Comparison of ENCODE assay signal across 8 cellular contexts in genomic region chr16:67481561-67482259, GRCh38. TPM values are rescaled to one million over a fixed set of nuclear protein-coding genes. Genes with fewer than 3 reads are reported as not detected.
A peak's percentile ranks its signal among the peaks of the same experiment; 100 is the strongest.
DNase-seq lines count a peak whose midpoint lies in the region; ATAC-seq and TF ChIP-seq lines count a peak whose summit lies in the region.

No MANE protein-coding gene starts in this region.

- peaks cover 30% of the 10 kb centered on the region for H3K79me2 ChIP-seq in GM23338 (replicated peaks; ENCODE audit: insufficient read depth)
- peaks cover 41% of the 10 kb centered on the region for H3K79me2 ChIP-seq in PC-3 (ENCODE audit: low read length)

- H3K9me3 ChIP-seq in PC-3 (ENCODE audit: low read length) (no peaks in the 10 kb centered on the region), iPS-15b (ENCODE audit: control insufficient read depth, insufficient read depth, low read length) (no peaks in the 10 kb centered on the region), spleen (no peaks in the 10 kb centered on the region)

- peak overlapping the region; percentile 94 for H3K27ac Mint-ChIP-seq in GM23338

- DNase-seq in Ammon's horn (ENCODE audit: low spot score) (peak; percentile 49), GM23338 (ENCODE audit: low spot score) (peak; percentile 41), PC-3 (no peak), spleen (peak; percentile 88), NCI-H774 (lab: John Stamatoyannopoulos, UW) (no peak), NCI-H2029 treated with DMSO at 0.1 percent for 48 hours (lab: John Stamatoyannopoulos, UW) (no peak)

- 2 to 5% (median 3%) methylated on average over 17 of the region's 17 CpGs for WGBS in spleen, 5 donors

- intact Hi-C loops in PC-3 (cut with micrococcal nuclease), result no loop called here
- intact Hi-C loops in spleen (cut with DNase I; ENCODE audit: low total_unique reads), result no loop called here

- no peaks in the 10 kb centered on the region for H3K36me3 ChIP-seq in GM23338 (ENCODE audit: insufficient read depth)
- H3K36me3 ChIP-seq in PC-3 (ENCODE audit: low read depth, low read length), result no peaks in the 10 kb centered on the region
- no peaks in the 10 kb centered on the region for H3K36me3 ChIP-seq in iPS-15b (ENCODE audit: control insufficient read depth, insufficient read depth, low read length)
- H3K36me3 ChIP-seq in spleen, result peaks cover 0 to 37% (median 16%) of the 10 kb centered on the region in 6 donors

- H3K4me1 ChIP-seq in GM23338 (ENCODE audit: insufficient read depth) (peaks cover 7% of the 10 kb centered on the region), PC-3 (ENCODE audit: insufficient read depth, low read length) (peaks cover 7% of the 10 kb centered on the region; the same call in 1 of the 2 replicates), iPS-15b (ENCODE audit: control insufficient read depth, insufficient read depth, low read length) (peaks cover 4% of the 10 kb centered on the region), spleen (peaks cover 26 to 91% (median 77%) of the 10 kb centered on the region in 6 donors)

- TSS peak; percentile 89 for BruUV-seq in PC-3 (replicated peaks; lab: Mats Ljungman, UMichigan)

- H3K4me1 Mint-ChIP-seq in GM23338, result peaks cover 5% of the 10 kb centered on the region; the same call in 2 of the 3 replicates

- H3K27me3 Mint-ChIP-seq in GM23338 (ENCODE audit: insufficient read depth, low read depth, poor library complexity), result peaks cover 31% of the 10 kb centered on the region

- H2AFZ ChIP-seq in GM23338 (peak overlapping the region; percentile 99), PC-3 (ENCODE audit: low read length) (peak overlapping the region; percentile 82)

- H3K4me3 Mint-ChIP-seq in GM23338, result peak overlapping the region; percentile 100

- H3F3A ChIP-seq in GM23338 (replicated peaks; ENCODE audit: low read depth) (0 out of 2 replicates have a peak, but pooled peaks cover 6% of the 10 kb centered on the region), PC-3 (ENCODE audit: low read length, unreplicated experiment) (no peaks in the 10 kb centered on the region)

- peak overlapping the region; percentile 57 for H3K4me3 ChIP-seq in GM23338
- peak overlapping the region; percentile 60 for H3K4me3 ChIP-seq in PC-3 (ENCODE audit: low read length)
- H3K4me3 ChIP-seq in iPS-15b (ENCODE audit: low read depth, low read length), result peak overlapping the region; percentile 73
- peak overlapping the region; percentile 67 to 99 (median 88) for H3K4me3 ChIP-seq in spleen

- CTCF ChIA-PET in PC-3 (lab: Charles Lee), result interaction anchor here (1.8 kb wide), 1 partner anchor 39 kb away, joined by 9 read pairs; no protein-coding TSS in a partner anchor

- POLR2A ChIA-PET in PC-3 (lab: Charles Lee; ENCODE audit: unreplicated experiment), result interaction anchor here (0.5 to 0.6 kb wide), 2 partner anchors 593 to 755 kb away, joined by 3 to 6 read pairs; no protein-coding TSS in a partner anchor

- H4K20me1 ChIP-seq in GM23338 (replicated peaks; ENCODE audit: insufficient read depth) (peaks cover 7% of the 10 kb centered on the region), PC-3 (ENCODE audit: low read length) (no peaks in the 10 kb centered on the region)

- H3K27ac ChIP-seq in GM23338 (ENCODE audit: low read depth) (peak overlapping the region; percentile 84; the same call in 1 of the 2 replicates), PC-3 (ENCODE audit: low read length) (no peak overlapping the region), angular gyrus (ENCODE audit: low read depth, low read length) (peak overlapping the region; percentile 95), spleen (peak overlapping the region; percentile 91 to 99 (median 95))

- H3K9ac ChIP-seq in PC-3 (ENCODE audit: low read length) (peak overlapping the region; percentile 47), iPS-15b (ENCODE audit: low read depth, low read length) (peak overlapping the region; percentile 94)

- H3K9me2 ChIP-seq in GM23338 (ENCODE audit: insufficient read depth), result no peaks in the 10 kb centered on the region
- no peaks in the 10 kb centered on the region for H3K9me2 ChIP-seq in PC-3 (replicated peaks; ENCODE audit: low read length)

- peak; percentile 35 for ATAC-seq in GM23338
- ATAC-seq in PC-3, result no peak

- no peak for TF ChIP-seq CTCF in GM23338 (conservative IDR thresholded peaks at IDR 0.05; ENCODE audit: low read depth in 2 of 2)
- TF ChIP-seq CTCF in PC-3 (conservative IDR thresholded peaks at IDR 0.05; ENCODE audit: low read depth, low read length), result no peak
- no peak for TF ChIP-seq CTCF in spleen (IDR thresholded peaks at IDR 0.05 in 8 of 11, conservative IDR thresholded peaks at IDR 0.05 in 3 of 11)

- no peaks in the 10 kb centered on the region for H3K9me3 Mint-ChIP-seq in GM23338

- no peaks in the 10 kb centered on the region for H3K36me3 Mint-ChIP-seq in GM23338 (ENCODE audit: low read depth)

- TF ChIP-seq POLR2A in spleen (IDR thresholded peaks at IDR 0.05), result no peak

- H3K4me2 ChIP-seq in GM23338 (peak overlapping the region; percentile 80), PC-3 (ENCODE audit: low read length) (peak overlapping the region; percentile 86)

- H3K27me3 ChIP-seq in GM23338 (ENCODE audit: insufficient read depth) (peaks cover 12% of the 10 kb centered on the region), PC-3 (ENCODE audit: low read length) (no peaks in the 10 kb centered on the region), iPS-15b (ENCODE audit: control insufficient read depth, insufficient read depth, low read length) (peaks cover 4% of the 10 kb centered on the region), spleen (replicated peaks in 1 of 7) (no peaks in the 10 kb centered on the region)

TF ChIP-seq in GM23338, 12 proteins besides CTCF, POLR2A, EP300 and RAD21:
- TF ChIP-seq ZNF331 (CRISPR knock-in tag; IDR thresholded peaks at IDR 0.05; ENCODE audit: low read depth), result no peak
- no peak for TF ChIP-seq POLR2AphosphoS5 (IDR thresholded peaks at IDR 0.05; ENCODE audit: low read depth)
- no peak for TF ChIP-seq JUNB (IDR thresholded peaks at IDR 0.05; ENCODE audit: unreplicated experiment)
- TF ChIP-seq EZH2phosphoT487 (IDR thresholded peaks at IDR 0.05; ENCODE audit: unreplicated experiment), result no peak
- no peak for TF ChIP-seq ETS1 (IDR thresholded peaks at IDR 0.05)
- no peak for TF ChIP-seq CREB1 (CRISPR knock-in tag; IDR thresholded peaks at IDR 0.05; ENCODE audit: low read depth)
- no peak for TF ChIP-seq ZNF114 (CRISPR knock-in tag; IDR thresholded peaks at IDR 0.05)
- no peak for TF ChIP-seq REST (IDR thresholded peaks at IDR 0.05; ENCODE audit: unreplicated experiment)
TF ChIP-seq in GM23338: peak in this region for 0.

RNA-seq across cellular contexts. Expression of gene ATP6V0D1, which starts 0.8 kb away (rescaled TPM):
- total RNA-seq in GM23338 (2014; rRNA removed; shearing (Covaris generic)), result 68.7 and 69.4 TPM in 2 replicates
- polyA plus RNA-seq in GM23338 (2016; fragmentation: Nextera tagmentation; extraction: Ambion mirVana) (19.5 and 20.6 TPM in 2 replicates), spleen (10 to 100 TPM; 37.3 to 68.6 (median 40.1) TPM)
- total RNA-seq in PC-3 (2014; rRNA removed) (65.5 and 76.6 TPM in 2 replicates), spleen (100 to 1,000 TPM in 5 of 7 donors, 10 to 100 TPM in 2; 97.5 to 133 (median 114) TPM)

RNA-seq across cellular contexts. Expression of gene AGRP, which starts 1.6 kb away (rescaled TPM):
- not detected in 2 replicates for total RNA-seq in GM23338 (2014; rRNA removed; shearing (Covaris generic))
- polyA plus RNA-seq in GM23338 (2016; fragmentation: Nextera tagmentation; extraction: Ambion mirVana), result not detected in 2 replicates
- not detected in 2 replicates for total RNA-seq in PC-3 (2014; rRNA removed)
- total RNA-seq in spleen, result under 1 TPM in 1 of 7 donors, not detected in 6; 0.91 TPM
- under 1 TPM; 0.15 to 0.30 (median 0.22) TPM for polyA plus RNA-seq in spleen

RNA-seq across cellular contexts. Expression of gene RIPOR1, which starts 46.9 kb away (rescaled TPM):
- 7.4 and 22.4 TPM in 2 replicates for total RNA-seq in GM23338 (2014; rRNA removed; shearing (Covaris generic))
- polyA plus RNA-seq in GM23338 (2016; fragmentation: Nextera tagmentation; extraction: Ambion mirVana), result 6.8 and 7.6 TPM in 2 replicates
- total RNA-seq in PC-3 (2014; rRNA removed), result 14.8 and 30.8 TPM in 2 replicates
- total RNA-seq in spleen, result 100 to 1,000 TPM; 114 to 242 (median 188) TPM
- 10 to 100 TPM; 29.9 to 84.7 (median 69.9) TPM for polyA plus RNA-seq in spleen

RNA-seq across cellular contexts. Expression of gene HSD11B2, which starts 50.8 kb away (rescaled TPM):
- 23.0 and 25.1 TPM in 2 replicates for total RNA-seq in GM23338 (2014; rRNA removed; shearing (Covaris generic))
- polyA plus RNA-seq in GM23338 (2016; fragmentation: Nextera tagmentation; extraction: Ambion mirVana) (14.8 and 16.6 TPM in 2 replicates), spleen (1 to 10 TPM; 1.7 to 4.1 (median 2.8) TPM)
- total RNA-seq in PC-3 (2014; rRNA removed) (2.4 and 8.3 TPM in 2 replicates), spleen (10 to 100 TPM in 1 of 7 donors, 1 to 10 TPM in 5, under 1 TPM in 1; 0.85 to 18.3 (median 4.7) TPM)

Comparison
In these comparisons a context has a peak if more than half of its experiments do, and no peak if none do; other contexts are left out.
1. DNase-seq: peak in Ammon's horn (single experiment), GM23338 (single experiment) and spleen (single experiment); none in PC-3 (single experiment), NCI-H774 (single experiment) and NCI-H2029 treated with DMSO at 0.1 percent for 48 hours (single experiment).
2. Peak in every context shown above with its lines, with median percentiles within 50 percentile points of each other: H3K4me3 ChIP-seq.